Comparison of ENCODE assay signal across 14 cellular contexts in the genomic region with DNA sequence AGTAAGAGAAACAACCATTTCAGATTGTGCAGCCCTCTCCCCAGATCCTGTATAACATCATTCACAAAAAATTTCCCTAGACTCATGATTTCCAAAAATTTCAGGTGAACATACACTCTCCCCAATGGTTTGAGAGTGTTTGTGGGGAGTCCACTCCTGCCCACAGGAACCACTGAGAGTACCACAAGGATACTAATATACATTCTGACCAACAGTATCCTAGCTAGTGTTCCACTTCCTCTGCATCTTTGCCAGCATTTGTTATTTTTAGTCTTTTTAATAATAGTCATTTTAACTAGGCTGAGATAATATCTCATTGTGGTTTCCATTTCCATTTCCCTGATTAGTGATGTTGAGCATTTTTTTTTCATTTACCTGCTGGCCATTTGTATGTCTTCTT.
"Had no signal": no experiment of that assay in that cellular context is flagged by ENCODE, and none has a peak within 500 bp of the region (broad histone marks: within the 10 kb centered on the region; RNA-seq: fewer than 3 reads in every experiment).

No MANE protein-coding gene starts in this region.

- DNase-seq: effector memory CD4-positive, alpha-beta T cell; gastrocnemius medialis; heart right ventricle; islet precursor cell; natural killer cell; posterior cingulate gyrus; sigmoid colon; stimulated activated CD4-positive, alpha-beta T cell treated with anti-CD3 and anti-CD28 coated beads, Interleukin-12 subunit alpha, Interleukin-12 subunit beta, amount 100 ng/mL, for 4 hours; stimulated activated naive CD4-positive, alpha-beta T cell; stomach; substantia nigra; transverse colon had no signal

- ATAC-seq: esophagus mucosa, gastrocnemius medialis, heart right ventricle, left lobe of liver, natural killer cell had no signal
